ENCODE assay signal across 23 cellular contexts in genomic region chr1:43673261-43673660, GRCh38. TPM values are rescaled to one million over a fixed set of nuclear protein-coding genes. Genes with fewer than 3 reads are reported as not detected.
A peak's percentile ranks its signal among the peaks of the same experiment; 100 is the strongest.
DNase-seq lines count a peak whose midpoint lies in the region; ATAC-seq, FAIRE-seq and TF ChIP-seq lines count a peak whose summit lies in the region.
"Had no signal": no experiment of that assay in that cellular context is flagged by ENCODE, and none has a peak within 500 bp of the region (broad histone marks: within the 10 kb centered on the region; RNA-seq: fewer than 3 reads in every experiment).

No MANE protein-coding gene starts in this region.

- H3K18ac ChIP-seq in trophoblast cell (ENCODE audit: low read length) = no peak overlapping the region

- H3K27me3 Mint-ChIP-seq in activated T-cell treated with anti-CD3 and anti-CD28 coated beads, Interleukin-2, amount 50 U/mL, for 72 hours (ENCODE audit: low read depth) = no peaks in the 10 kb centered on the region
- no peaks in the 10 kb centered on the region for H3K27me3 Mint-ChIP-seq in activated T-cell treated with anti-CD3 and anti-CD28 coated beads, Interleukin-2, amount 50 U/mL, for 24 hours
- no peaks in the 10 kb centered on the region for H3K27me3 Mint-ChIP-seq in astrocyte (ENCODE audit: low read depth, unreplicated experiment)
- H3K27me3 Mint-ChIP-seq: B cell; CD4-positive, CD25-positive, alpha-beta regulatory T cell had no signal

- no peak overlapping the region for H2AFZ ChIP-seq in astrocyte (ENCODE audit: low read depth, low read length)
- no peak overlapping the region for H2AFZ ChIP-seq in trophoblast cell (ENCODE audit: insufficient read depth, low read length, poor library complexity)
- H2AFZ ChIP-seq: GM23338 had no signal

- no peak for FAIRE-seq in astrocyte (lab: Jason Lieb, UNC)
- FAIRE-seq: A204.1, G401.6, GM12892 had no signal

- no peak overlapping the region for H2AK5ac ChIP-seq in trophoblast cell (ENCODE audit: low read length)

- H4K91ac ChIP-seq in trophoblast cell (ENCODE audit: low read depth, low read length) = no peak overlapping the region

- ATAC-seq in activated T-cell treated with anti-CD3 and anti-CD28 coated beads, Interleukin-2, amount 50 U/mL, for 72 hours (replicated peaks in 1 of 2) = no peak
- ATAC-seq in GM19397 (IDR thresholded peaks at IDR 0.05; ENCODE audit: unreplicated experiment) = no peak
- ATAC-seq: CD8-positive, alpha-beta T cell; GM23338; HCT116 had no signal

- no CpG with 5 or more reads among the region's 7 CpGs for WGBS in trophoblast cell (ENCODE audit: extremely low coverage, insufficient coverage, insufficient read length)

- H3K9ac ChIP-seq in astrocyte (ENCODE audit: low read length) (no peak overlapping the region), trophoblast cell (ENCODE audit: low read length) (no peak overlapping the region)
- H3K9ac ChIP-seq: BLaER1 had no signal

- H3K4me2 ChIP-seq in astrocyte (ENCODE audit: low read length) (no peak overlapping the region), trophoblast cell (ENCODE audit: low read length) (no peak overlapping the region)
- H3K4me2 ChIP-seq: BLaER1, GM23338 had no signal

- H3K79me1 ChIP-seq in trophoblast cell (ENCODE audit: low read length) = no peaks in the 10 kb centered on the region

- peaks cover 16 to 42% of the 10 kb centered on the region in 2 donors for H3K36me3 Mint-ChIP-seq in activated T-cell treated with anti-CD3 and anti-CD28 coated beads, Interleukin-2, amount 50 U/mL, for 72 hours (ENCODE audit: insufficient read depth in 2 of 2)
- H3K36me3 Mint-ChIP-seq in activated T-cell treated with anti-CD3 and anti-CD28 coated beads, Interleukin-2, amount 50 U/mL, for 24 hours (ENCODE audit: low read depth) = peaks cover 83% of the 10 kb centered on the region
- peaks cover 46% of the 10 kb centered on the region for H3K36me3 Mint-ChIP-seq in astrocyte (ENCODE audit: low read depth, unreplicated experiment)

- H3K79me2 ChIP-seq in astrocyte (ENCODE audit: insufficient read depth, low read length) = peaks cover 26% of the 10 kb centered on the region
- H3K79me2 ChIP-seq in trophoblast cell (ENCODE audit: control insufficient read depth, insufficient read depth, low read length, poor library complexity) = no peaks in the 10 kb centered on the region

- H4K12ac ChIP-seq in trophoblast cell (ENCODE audit: low read depth, low read length) = no peak overlapping the region

- H3K4me1 Mint-ChIP-seq in activated T-cell treated with anti-CD3 and anti-CD28 coated beads, Interleukin-2, amount 50 U/mL, for 72 hours (ENCODE audit: low read depth) = no peaks in the 10 kb centered on the region
- H3K4me1 Mint-ChIP-seq in activated T-cell treated with anti-CD3 and anti-CD28 coated beads, Interleukin-2, amount 50 U/mL, for 24 hours (ENCODE audit: low read depth) = peaks cover 5% of the 10 kb centered on the region
- peaks cover 33% of the 10 kb centered on the region for H3K4me1 Mint-ChIP-seq in astrocyte (ENCODE audit: low read depth, unreplicated experiment)
- H3K4me1 Mint-ChIP-seq: GM23338, H9 had no signal

- no peak overlapping the region for H2BK5ac ChIP-seq in trophoblast cell (ENCODE audit: low read depth, low read length, poor library complexity)

- TF ChIP-seq CTCF in astrocyte (IDR thresholded peaks at IDR 0.05; ENCODE audit: insufficient read depth, low read depth, low read length) (no peak), fibroblast of mammary gland (conservative IDR thresholded peaks at IDR 0.05; ENCODE audit: control insufficient read depth, insufficient read depth, low read depth, low read length) (no peak)

- H3K4me3 Mint-ChIP-seq in activated T-cell treated with anti-CD3 and anti-CD28 coated beads, Interleukin-2, amount 50 U/mL, for 72 hours = no peak overlapping the region
- H3K4me3 Mint-ChIP-seq in activated T-cell treated with anti-CD3 and anti-CD28 coated beads, Interleukin-2, amount 50 U/mL, for 24 hours = no peak overlapping the region
- peak overlapping the region; percentile 47 for H3K4me3 Mint-ChIP-seq in astrocyte (ENCODE audit: unreplicated experiment)
- H3K4me3 Mint-ChIP-seq: B cell; CD4-positive, CD25-positive, alpha-beta regulatory T cell; CD8-positive, alpha-beta T cell; GM23338; H9 had no signal

- DNase-seq in activated T-cell treated with anti-CD3 and anti-CD28 coated beads, Interleukin-2, amount 50 U/mL, for 72 hours = no peak
- no peak for DNase-seq in activated T-cell treated with anti-CD3 and anti-CD28 coated beads, Interleukin-2, amount 50 U/mL, for 24 hours
- DNase-seq in astrocyte (ENCODE audit: low read depth) = no peak
- DNase-seq in fibroblast of mammary gland (ENCODE audit: low read depth) = peak; percentile 30
- DNase-seq in trophoblast cell = no peak
- DNase-seq in T1000 (lab: John Stamatoyannopoulos, UW) = no peak
- DNase-seq: Caco-2; CD4-positive, CD25-positive, alpha-beta regulatory T cell; CD8-positive, alpha-beta T cell; DMS153; DND-41; H9 had no signal

- no peaks in the 10 kb centered on the region for H3K9me3 ChIP-seq in astrocyte (ENCODE audit: insufficient read depth, low read depth, low read length)
- no peaks in the 10 kb centered on the region for H3K9me3 ChIP-seq in trophoblast cell (ENCODE audit: insufficient read depth, low read depth, low read length)
- H3K9me3 ChIP-seq: BLaER1, Caco-2 had no signal

- H4K8ac ChIP-seq in trophoblast cell (ENCODE audit: low read depth, low read length) = no peak overlapping the region

- H4K20me1 ChIP-seq in astrocyte (ENCODE audit: insufficient read depth, low read length) = peaks cover 68% of the 10 kb centered on the region

- H2BK12ac ChIP-seq in trophoblast cell (ENCODE audit: low read length) = no peak overlapping the region

- H3K14ac ChIP-seq in trophoblast cell (ENCODE audit: low read length) = no peak overlapping the region

- H3K36me3 ChIP-seq in astrocyte (ENCODE audit: insufficient read depth, low read length) = peaks cover 60% of the 10 kb centered on the region
- H3K36me3 ChIP-seq in trophoblast cell (ENCODE audit: control insufficient read depth in 1 of 2, insufficient read depth in 2 of 2, low read length in 2 of 2) = peaks cover 58 to 70% of the 10 kb centered on the region in 2 experiments

- H3K27ac Mint-ChIP-seq in activated T-cell treated with anti-CD3 and anti-CD28 coated beads, Interleukin-2, amount 50 U/mL, for 72 hours = peak overlapping the region; percentile 60
- H3K27ac Mint-ChIP-seq in activated T-cell treated with anti-CD3 and anti-CD28 coated beads, Interleukin-2, amount 50 U/mL, for 24 hours = no peak overlapping the region
- H3K27ac Mint-ChIP-seq in astrocyte (ENCODE audit: unreplicated experiment) = peak overlapping the region; percentile 38
- H3K27ac Mint-ChIP-seq: B cell; CD8-positive, alpha-beta T cell; GM23338 had no signal

- no peaks in the 10 kb centered on the region for H3K9me3 Mint-ChIP-seq in activated T-cell treated with anti-CD3 and anti-CD28 coated beads, Interleukin-2, amount 50 U/mL, for 72 hours
- H3K9me3 Mint-ChIP-seq in activated T-cell treated with anti-CD3 and anti-CD28 coated beads, Interleukin-2, amount 50 U/mL, for 24 hours = no peaks in the 10 kb centered on the region
- no peaks in the 10 kb centered on the region for H3K9me3 Mint-ChIP-seq in astrocyte (ENCODE audit: unreplicated experiment)
- H3K9me3 Mint-ChIP-seq: CD4-positive, CD25-positive, alpha-beta regulatory T cell; CD8-positive, alpha-beta T cell; GM23338; H9 had no signal

- H3K4me1 ChIP-seq in astrocyte (ENCODE audit: insufficient read depth, low read length) (peaks cover 22% of the 10 kb centered on the region), trophoblast cell (ENCODE audit: control insufficient read depth in 1 of 2, insufficient read depth in 2 of 2, low read length in 2 of 2) (no peaks in the 10 kb centered on the region)
- H3K4me1 ChIP-seq: BLaER1, Caco-2 had no signal

- H3K27ac ChIP-seq in astrocyte (ENCODE audit: low read depth, low read length) (no peak overlapping the region), temporal lobe (ENCODE audit: low read depth, low read length) (peak overlapping the region; percentile 61), trophoblast cell (ENCODE audit: low read depth, low read length) (no peak overlapping the region)
- H3K27ac ChIP-seq: 22Rv1, BLaER1, C4-2B had no signal

- H3K27me3 ChIP-seq in astrocyte (ENCODE audit: insufficient read depth, low read length) (no peaks in the 10 kb centered on the region), trophoblast cell (ENCODE audit: insufficient read depth, low read length) (no peaks in the 10 kb centered on the region)
- H3K27me3 ChIP-seq: BLaER1 had no signal

- no peak overlapping the region for H3K4ac ChIP-seq in trophoblast cell (ENCODE audit: low read depth, low read length)

- no peak overlapping the region for H3K4me3 ChIP-seq in astrocyte (ENCODE audit: insufficient read depth, low read depth, low read length)
- H3K4me3 ChIP-seq in fibroblast of mammary gland (ENCODE audit: control insufficient read depth, low read depth, low read length) = no peak overlapping the region
- no peak overlapping the region for H3K4me3 ChIP-seq in trophoblast cell (ENCODE audit: low read depth, low read length)
- H3K4me3 ChIP-seq: BLaER1, GM23338 had no signal

- H2BK120ac ChIP-seq in trophoblast cell (ENCODE audit: insufficient read depth, low read length, poor library complexity) = no peak overlapping the region

- no peak overlapping the region for H3K23ac ChIP-seq in trophoblast cell (ENCODE audit: low read length)

RNA-seq across cellular contexts. Expression of gene KDM4A, which starts 23.3 kb away (rescaled TPM):
- 10 to 100 TPM; 54.0 to 60.5 TPM for total RNA-seq in activated T-cell treated with anti-CD3 and anti-CD28 coated beads, Interleukin-2, amount 50 U/mL, for 72 hours
- total RNA-seq in astrocyte (93.5 and 97.5 TPM in 2 replicates), temporal lobe (49.7 TPM)
- 20.5 and 21.9 TPM in 2 replicates for polyA plus RNA-seq in trophoblast cell (2013)

RNA-seq across cellular contexts. Expression of gene ST3GAL3, which starts 34.1 kb away (rescaled TPM):
- total RNA-seq in activated T-cell treated with anti-CD3 and anti-CD28 coated beads, Interleukin-2, amount 50 U/mL, for 72 hours = 10 to 100 TPM; 25.3 to 34.9 TPM
- total RNA-seq in astrocyte (11.4 and 13.9 TPM in 2 replicates), temporal lobe (32.7 TPM)
- polyA plus RNA-seq in trophoblast cell (2013) = 3.6 and 4.8 TPM in 2 replicates
